Comparison of ENCODE assay signal across 1 cellular context in the genomic region with DNA sequence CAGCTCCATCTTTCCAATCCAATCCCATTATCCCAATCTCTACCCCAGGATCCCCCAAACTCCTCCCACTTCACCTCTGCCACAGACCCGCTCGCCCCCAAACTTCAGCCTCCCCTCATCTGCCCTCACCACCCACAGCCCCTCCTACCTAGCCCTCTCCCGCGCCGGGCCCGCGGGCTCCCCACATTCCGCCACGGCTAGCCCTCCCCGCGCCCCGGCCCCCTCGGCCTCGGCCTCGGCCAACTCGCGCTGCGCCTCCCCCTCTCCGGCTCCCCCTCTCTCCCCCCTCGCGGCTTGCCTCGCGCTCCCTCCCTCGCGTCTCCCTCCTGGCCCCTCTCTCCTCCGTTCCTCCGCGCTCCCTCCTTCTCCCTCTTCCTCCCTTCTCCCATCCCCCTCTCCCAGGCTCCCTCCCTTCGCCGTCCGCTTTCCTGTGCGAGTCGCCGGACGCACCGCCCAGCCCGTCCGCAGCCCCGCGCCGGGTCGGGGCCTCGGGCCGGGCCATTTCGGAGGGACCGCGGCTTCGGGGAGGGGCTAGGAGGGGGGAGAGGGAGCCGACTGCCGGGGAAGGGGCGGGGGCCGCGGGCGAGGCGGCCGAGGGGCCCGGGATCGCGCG.
TF ChIP-seq lines count a peak whose summit lies in the region.

A gene with protein sequence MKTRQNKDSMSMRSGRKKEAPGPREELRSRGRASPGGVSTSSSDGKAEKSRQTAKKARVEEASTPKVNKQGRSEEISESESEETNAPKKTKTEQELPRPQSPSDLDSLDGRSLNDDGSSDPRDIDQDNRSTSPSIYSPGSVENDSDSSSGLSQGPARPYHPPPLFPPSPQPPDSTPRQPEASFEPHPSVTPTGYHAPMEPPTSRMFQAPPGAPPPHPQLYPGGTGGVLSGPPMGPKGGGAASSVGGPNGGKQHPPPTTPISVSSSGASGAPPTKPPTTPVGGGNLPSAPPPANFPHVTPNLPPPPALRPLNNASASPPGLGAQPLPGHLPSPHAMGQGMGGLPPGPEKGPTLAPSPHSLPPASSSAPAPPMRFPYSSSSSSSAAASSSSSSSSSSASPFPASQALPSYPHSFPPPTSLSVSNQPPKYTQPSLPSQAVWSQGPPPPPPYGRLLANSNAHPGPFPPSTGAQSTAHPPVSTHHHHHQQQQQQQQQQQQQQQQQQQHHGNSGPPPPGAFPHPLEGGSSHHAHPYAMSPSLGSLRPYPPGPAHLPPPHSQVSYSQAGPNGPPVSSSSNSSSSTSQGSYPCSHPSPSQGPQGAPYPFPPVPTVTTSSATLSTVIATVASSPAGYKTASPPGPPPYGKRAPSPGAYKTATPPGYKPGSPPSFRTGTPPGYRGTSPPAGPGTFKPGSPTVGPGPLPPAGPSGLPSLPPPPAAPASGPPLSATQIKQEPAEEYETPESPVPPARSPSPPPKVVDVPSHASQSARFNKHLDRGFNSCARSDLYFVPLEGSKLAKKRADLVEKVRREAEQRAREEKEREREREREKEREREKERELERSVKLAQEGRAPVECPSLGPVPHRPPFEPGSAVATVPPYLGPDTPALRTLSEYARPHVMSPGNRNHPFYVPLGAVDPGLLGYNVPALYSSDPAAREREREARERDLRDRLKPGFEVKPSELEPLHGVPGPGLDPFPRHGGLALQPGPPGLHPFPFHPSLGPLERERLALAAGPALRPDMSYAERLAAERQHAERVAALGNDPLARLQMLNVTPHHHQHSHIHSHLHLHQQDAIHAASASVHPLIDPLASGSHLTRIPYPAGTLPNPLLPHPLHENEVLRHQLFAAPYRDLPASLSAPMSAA (N-terminal part only) (plus strand): TSS at position 581 of the 613 bp plus-strand sequence. CDS start 6,043 bp downstream, outside the sequence.

TF ChIP-seq in HEK293, 187 proteins besides CTCF, POLR2A, EP300 and RAD21 (continued from another document):
- TF ChIP-seq, protein P1, sequence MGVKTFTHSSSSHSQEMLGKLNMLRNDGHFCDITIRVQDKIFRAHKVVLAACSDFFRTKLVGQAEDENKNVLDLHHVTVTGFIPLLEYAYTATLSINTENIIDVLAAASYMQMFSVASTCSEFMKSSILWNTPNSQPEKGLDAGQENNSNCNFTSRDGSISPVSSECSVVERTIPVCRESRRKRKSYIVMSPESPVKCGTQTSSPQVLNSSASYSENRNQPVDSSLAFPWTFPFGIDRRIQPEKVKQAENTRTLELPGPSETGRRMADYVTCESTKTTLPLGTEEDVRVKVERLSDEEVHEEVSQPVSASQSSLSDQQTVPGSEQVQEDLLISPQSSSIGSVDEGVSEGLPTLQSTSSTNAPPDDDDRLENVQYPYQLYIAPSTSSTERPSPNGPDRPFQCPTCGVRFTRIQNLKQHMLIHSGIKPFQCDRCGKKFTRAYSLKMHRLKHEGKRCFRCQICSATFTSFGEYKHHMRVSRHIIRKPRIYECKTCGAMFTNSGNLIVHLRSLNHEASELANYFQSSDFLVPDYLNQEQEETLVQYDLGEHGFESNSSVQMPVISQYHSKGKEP (tag by site-specific recombination; IDR thresholded peaks at IDR 0.05): no peak
- TF ChIP-seq ZNF221 (tag by site-specific recombination; IDR thresholded peaks at IDR 0.05; ENCODE audit: borderline replicate concordance) (no peak), KLF10 (tag by site-specific recombination; IDR thresholded peaks at IDR 0.05) (no peak), ZNF791 (tag by site-specific recombination; IDR thresholded peaks at IDR 0.05) (no peak), ZNF404 (tag by site-specific recombination; IDR thresholded peaks at IDR 0.05) (no peak), ZNF248 (tag by site-specific recombination; IDR thresholded peaks at IDR 0.05) (no peak), ZNF654 (tag by site-specific recombination; IDR thresholded peaks at IDR 0.05; ENCODE audit: low read depth) (no peak), ZBTB20 (tag by site-specific recombination; IDR thresholded peaks at IDR 0.05) (peak; percentile 92), MEIS1 (CRISPR knock-in tag; IDR thresholded peaks at IDR 0.05; ENCODE audit: borderline replicate concordance) (no peak), ZNF174 (tag by site-specific recombination; IDR thresholded peaks at IDR 0.05) (no peak), ZNF354C (tag by site-specific recombination; IDR thresholded peaks at IDR 0.05; ENCODE audit: borderline replicate concordance, low read depth) (no peak), KLF1 (tag by site-specific recombination; IDR thresholded peaks at IDR 0.05) (peak; percentile 56)
- TF ChIP-seq, protein P2, sequence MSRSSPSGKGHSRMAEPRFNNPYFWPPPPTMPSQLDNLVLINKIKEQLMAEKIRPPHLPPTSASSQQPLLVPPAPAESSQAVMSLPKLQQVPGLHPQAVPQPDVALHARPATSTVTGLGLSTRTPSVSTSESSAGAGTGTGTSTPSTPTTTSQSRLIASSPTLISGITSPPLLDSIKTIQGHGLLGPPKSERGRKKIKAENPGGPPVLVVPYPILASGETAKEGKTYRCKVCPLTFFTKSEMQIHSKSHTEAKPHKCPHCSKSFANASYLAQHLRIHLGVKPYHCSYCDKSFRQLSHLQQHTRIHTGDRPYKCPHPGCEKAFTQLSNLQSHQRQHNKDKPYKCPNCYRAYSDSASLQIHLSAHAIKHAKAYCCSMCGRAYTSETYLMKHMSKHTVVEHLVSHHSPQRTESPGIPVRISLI (tag by site-specific recombination; IDR thresholded peaks at IDR 0.05): no peak
- TF ChIP-seq, protein P3, sequence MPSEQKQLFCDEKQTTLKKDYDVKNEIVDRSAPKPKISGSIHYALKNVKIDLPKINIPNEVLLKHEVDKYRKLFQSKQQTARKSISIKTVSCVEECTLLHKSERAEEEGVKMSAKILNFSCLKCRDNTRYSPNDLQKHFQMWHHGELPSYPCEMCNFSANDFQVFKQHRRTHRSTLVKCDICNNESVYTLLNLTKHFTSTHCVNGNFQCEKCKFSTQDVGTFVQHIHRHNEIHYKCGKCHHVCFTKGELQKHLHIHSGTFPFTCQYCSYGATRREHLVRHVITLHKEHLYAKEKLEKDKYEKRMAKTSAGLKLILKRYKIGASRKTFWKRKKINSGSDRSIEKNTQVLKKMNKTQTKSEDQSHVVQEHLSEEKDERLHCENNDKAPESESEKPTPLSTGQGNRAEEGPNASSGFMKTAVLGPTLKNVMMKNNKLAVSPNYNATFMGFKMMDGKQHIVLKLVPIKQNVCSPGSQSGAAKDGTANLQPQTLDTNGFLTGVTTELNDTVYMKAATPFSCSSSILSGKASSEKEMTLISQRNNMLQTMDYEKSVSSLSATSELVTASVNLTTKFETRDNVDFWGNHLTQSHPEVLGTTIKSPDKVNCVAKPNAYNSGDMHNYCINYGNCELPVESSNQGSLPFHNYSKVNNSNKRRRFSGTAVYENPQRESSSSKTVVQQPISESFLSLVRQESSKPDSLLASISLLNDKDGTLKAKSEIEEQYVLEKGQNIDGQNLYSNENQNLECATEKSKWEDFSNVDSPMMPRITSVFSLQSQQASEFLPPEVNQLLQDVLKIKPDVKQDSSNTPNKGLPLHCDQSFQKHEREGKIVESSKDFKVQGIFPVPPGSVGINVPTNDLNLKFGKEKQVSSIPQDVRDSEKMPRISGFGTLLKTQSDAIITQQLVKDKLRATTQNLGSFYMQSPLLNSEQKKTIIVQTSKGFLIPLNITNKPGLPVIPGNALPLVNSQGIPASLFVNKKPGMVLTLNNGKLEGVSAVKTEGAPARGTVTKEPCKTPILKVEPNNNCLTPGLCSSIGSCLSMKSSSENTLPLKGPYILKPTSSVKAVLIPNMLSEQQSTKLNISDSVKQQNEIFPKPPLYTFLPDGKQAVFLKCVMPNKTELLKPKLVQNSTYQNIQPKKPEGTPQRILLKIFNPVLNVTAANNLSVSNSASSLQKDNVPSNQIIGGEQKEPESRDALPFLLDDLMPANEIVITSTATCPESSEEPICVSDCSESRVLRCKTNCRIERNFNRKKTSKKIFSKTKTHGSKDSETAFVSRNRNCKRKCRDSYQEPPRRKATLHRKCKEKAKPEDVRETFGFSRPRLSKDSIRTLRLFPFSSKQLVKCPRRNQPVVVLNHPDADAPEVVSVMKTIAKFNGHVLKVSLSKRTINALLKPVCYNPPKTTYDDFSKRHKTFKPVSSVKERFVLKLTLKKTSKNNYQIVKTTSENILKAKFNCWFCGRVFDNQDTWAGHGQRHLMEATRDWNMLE (tag by site-specific recombination; conservative IDR thresholded peaks at IDR 0.05; ENCODE audit: low read depth): no peak
